14 cellular contexts compared by ENCODE assay signal in genomic region chr9:129866373-129867137, GRCh38. TPM values are rescaled to one million over a fixed set of nuclear protein-coding genes. Genes with fewer than 3 reads are reported as not detected.
DNase-seq lines count a peak whose midpoint lies in the region; ATAC-seq and TF ChIP-seq lines count a peak whose summit lies in the region.
"Had no signal": no experiment of that assay in that cellular context is flagged by ENCODE, and none has a peak within 500 bp of the region (broad histone marks: within the 10 kb centered on the region; RNA-seq: fewer than 3 reads in every experiment).

No MANE protein-coding gene starts in this region.

- peak; percentile 22 to 38 for ATAC-seq in activated naive CD4-positive, alpha-beta T cell treated with anti-CD3 and anti-CD28 coated beads, Interleukin-2, amount 50 U/mL, for 72 hours
- ATAC-seq in GM19467 (IDR thresholded peaks at IDR 0.05; ENCODE audit: unreplicated experiment), result no peak

- H3K27me3 Mint-ChIP-seq in T-helper 2 cell treated with Interferon-gamma antibody and Interleukin-4, amounts not matched to agents 5 μg/mL and 100 μg/mL, for 36 hours (ENCODE audit: low read depth), result no peaks in the 10 kb centered on the region

- TF ChIP-seq CTCF in osteoblast (IDR thresholded peaks at IDR 0.05; ENCODE audit: extremely low read depth, low read depth, low read length), result no peak

- peak overlapping the region; percentile 93 for H3K27ac Mint-ChIP-seq in T-helper 2 cell treated with Interferon-gamma antibody and Interleukin-4, amounts not matched to agents 5 μg/mL and 100 μg/mL, for 36 hours
- peak overlapping the region; percentile 89 to 94 for H3K27ac Mint-ChIP-seq in activated naive CD4-positive, alpha-beta T cell treated with anti-CD3 and anti-CD28 coated beads, Interleukin-2, amount 50 U/mL, for 72 hours

- H3K4me1 ChIP-seq in osteoblast (ENCODE audit: insufficient read depth, low read length), result no peaks in the 10 kb centered on the region
- H3K4me1 ChIP-seq: parathyroid adenoma, SJSA1 had no signal

- H2AFZ ChIP-seq in osteoblast (ENCODE audit: low read length), result no peak overlapping the region
- H2AFZ ChIP-seq: parathyroid adenoma had no signal

- H3K4me2 ChIP-seq in osteoblast (ENCODE audit: insufficient read depth, low read length), result no peak overlapping the region

- no peaks in the 10 kb centered on the region for H4K20me1 ChIP-seq in osteoblast (ENCODE audit: insufficient read depth, low read length)

- H3K36me3 ChIP-seq in H7 (replicated peaks; ENCODE audit: control insufficient read depth, insufficient read depth, low read length) (no peaks in the 10 kb centered on the region; the same call in 1 of the 2 replicates), osteoblast (ENCODE audit: insufficient read depth, low read length) (peaks cover 34% of the 10 kb centered on the region)

- H3K27me3 ChIP-seq in H7 (ENCODE audit: control insufficient read depth, insufficient read depth, low read length), result no peaks in the 10 kb centered on the region
- no peaks in the 10 kb centered on the region for H3K27me3 ChIP-seq in osteoblast (ENCODE audit: insufficient read depth, low read length)
- H3K27me3 ChIP-seq: SJSA1 had no signal

- H3K9me3 ChIP-seq in osteoblast (ENCODE audit: low read depth, low read length), result no peaks in the 10 kb centered on the region
- H3K9me3 ChIP-seq: SJSA1 had no signal

- no peaks in the 10 kb centered on the region for H3K79me2 ChIP-seq in osteoblast (ENCODE audit: insufficient read depth, low read length)
- H3K79me2 ChIP-seq: parathyroid adenoma had no signal

- DNase-seq in H7 (peak; percentile 30), osteoblast (ENCODE audit: insufficient read length, low spot score, missing footprints) (peak; percentile 74), DMS114 treated with DMSO at 0.1 percent for 48 hours (lab: John Stamatoyannopoulos, UW; ENCODE audit: unreplicated experiment) (no peak), Kasumi-1 (lab: John Stamatoyannopoulos, UW) (no peak), COR-L47 (lab: John Stamatoyannopoulos, UW) (no peak)
- DNase-seq in T-helper 2 cell treated with Interferon-gamma antibody and Interleukin-4, amounts not matched to agents 5 μg/mL and 100 μg/mL, for 36 hours (ENCODE audit: low spot score), result no peak
- DNase-seq in activated naive CD4-positive, alpha-beta T cell treated with anti-CD3 and anti-CD28 coated beads, Interleukin-2, amount 50 U/mL, for 72 hours (ENCODE audit: low spot score in 2 of 2), result no peak
- DNase-seq: cerebellar nuclear complex, kidney glomerular epithelial cell, MM.1S, trophoblast cell had no signal

- H3K36me3 Mint-ChIP-seq in T-helper 2 cell treated with Interferon-gamma antibody and Interleukin-4, amounts not matched to agents 5 μg/mL and 100 μg/mL, for 36 hours (ENCODE audit: low read depth), result peaks cover 64% of the 10 kb centered on the region
- H3K36me3 Mint-ChIP-seq in activated naive CD4-positive, alpha-beta T cell treated with anti-CD3 and anti-CD28 coated beads, Interleukin-2, amount 50 U/mL, for 72 hours, result peaks cover 37 to 48% of the 10 kb centered on the region in 2 donors

- H3K27ac ChIP-seq in osteoblast (ENCODE audit: low read depth, low read length), result no peak overlapping the region
- H3K27ac ChIP-seq: parathyroid adenoma, SJSA1 had no signal

- peaks cover 70% of the 10 kb centered on the region for H3K4me1 Mint-ChIP-seq in T-helper 2 cell treated with Interferon-gamma antibody and Interleukin-4, amounts not matched to agents 5 μg/mL and 100 μg/mL, for 36 hours (ENCODE audit: low read depth)

- no peaks in the 10 kb centered on the region for H3K9me3 Mint-ChIP-seq in T-helper 2 cell treated with Interferon-gamma antibody and Interleukin-4, amounts not matched to agents 5 μg/mL and 100 μg/mL, for 36 hours
- H3K9me3 Mint-ChIP-seq in activated naive CD4-positive, alpha-beta T cell treated with anti-CD3 and anti-CD28 coated beads, Interleukin-2, amount 50 U/mL, for 72 hours, result no peaks in the 10 kb centered on the region

- H3K4me3 ChIP-seq in H7 (ENCODE audit: insufficient read depth, low read depth, low read length) (no peak overlapping the region), osteoblast (ENCODE audit: insufficient read depth, low read length) (no peak overlapping the region)
- H3K4me3 ChIP-seq: SJSA1 had no signal

- H3K4me3 Mint-ChIP-seq in T-helper 2 cell treated with Interferon-gamma antibody and Interleukin-4, amounts not matched to agents 5 μg/mL and 100 μg/mL, for 36 hours, result peak overlapping the region; percentile 63

RNA-seq across cellular contexts. Expression of gene USP20, which starts 31.3 kb away (rescaled TPM):
- total RNA-seq in H7 (2014; rRNA removed; shearing (Covaris generic)), result 15.8 and 16.3 TPM in 2 replicates
- total RNA-seq in activated naive CD4-positive, alpha-beta T cell treated with anti-CD3 and anti-CD28 coated beads, Interleukin-2, amount 50 U/mL, for 72 hours, result 10 to 100 TPM; 50.7 to 58.5 TPM
- total RNA-seq in osteoblast, result 9.1 and 10.5 TPM in 2 replicates

RNA-seq across cellular contexts. Expression of gene C9orf78, which starts 31.5 kb away (rescaled TPM):
- total RNA-seq in H7 (2014; rRNA removed; shearing (Covaris generic)), result 39.7 and 47.0 TPM in 2 replicates
- 10 to 100 TPM; 43.9 to 58.4 TPM for total RNA-seq in activated naive CD4-positive, alpha-beta T cell treated with anti-CD3 and anti-CD28 coated beads, Interleukin-2, amount 50 U/mL, for 72 hours
- total RNA-seq in osteoblast, result 30.8 and 41.0 TPM in 2 replicates

RNA-seq across cellular contexts. Expression of gene TOR1A, which starts 42.6 kb away (rescaled TPM):
- total RNA-seq in H7 (2014; rRNA removed; shearing (Covaris generic)), result 22.9 and 27.1 TPM in 2 replicates
- 10 to 100 TPM; 33.4 to 48.6 TPM for total RNA-seq in activated naive CD4-positive, alpha-beta T cell treated with anti-CD3 and anti-CD28 coated beads, Interleukin-2, amount 50 U/mL, for 72 hours
- 52.1 and 52.5 TPM in 2 replicates for total RNA-seq in osteoblast

Comparison
In these comparisons a context has a peak if more than half of its experiments do, and no peak if none do; other contexts are left out.
1. DNase-seq: peak in H7 (single experiment) and osteoblast (single experiment); none in T-helper 2 cell treated with Interferon-gamma antibody and Interleukin-4, amounts not matched to agents 5 μg/mL and 100 μg/mL, for 36 hours (single experiment), activated naive CD4-positive, alpha-beta T cell treated with anti-CD3 and anti-CD28 coated beads, Interleukin-2, amount 50 U/mL, for 72 hours (0 of 2), DMS114 treated with DMSO at 0.1 percent for 48 hours (single experiment), Kasumi-1 (0 of 2) and COR-L47 (single experiment).